ENCODE assay signal across 28 cellular contexts in the genomic region with DNA sequence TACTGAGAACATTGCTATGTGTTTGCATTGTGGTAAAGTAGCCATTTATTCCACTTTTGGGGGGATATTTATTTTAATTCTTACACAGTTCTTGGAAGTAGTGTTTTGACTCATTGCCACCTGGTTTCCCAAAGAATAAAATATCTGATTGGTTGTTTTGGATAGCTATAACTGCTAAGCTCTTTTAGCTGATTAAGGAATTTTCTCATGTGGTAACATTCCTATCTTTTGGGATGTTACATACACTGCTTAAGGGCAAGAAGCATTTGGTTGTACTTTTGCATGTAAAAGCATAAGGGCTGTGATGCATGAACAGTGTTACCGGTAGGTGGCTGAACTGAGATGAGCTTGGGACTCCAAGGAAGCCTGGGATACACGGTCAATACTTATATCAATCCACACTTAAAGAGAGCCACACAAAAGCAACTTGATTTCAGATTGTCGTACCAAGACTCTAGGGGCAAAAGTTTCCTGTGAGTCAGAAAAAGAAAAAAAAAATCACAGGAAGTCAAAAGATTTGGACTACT.
DNase-seq lines count a peak whose midpoint lies in the region; ATAC-seq and TF ChIP-seq lines count a peak whose summit lies in the region.
"Had no signal": no experiment of that assay in that cellular context is flagged by ENCODE, and none has a peak within 500 bp of the region (broad histone marks: within the 10 kb centered on the region; RNA-seq: fewer than 3 reads in every experiment).

No MANE protein-coding gene starts in this region.

- H3K4me3 ChIP-seq in AG04450 (ENCODE audit: low read depth, low read length): no peak overlapping the region
- H3K4me3 ChIP-seq in fibroblast of pulmonary artery (replicated peaks; ENCODE audit: low read depth, low read length): no peak overlapping the region
- H3K4me3 ChIP-seq: heart right ventricle, lower lobe of right lung, transverse colon had no signal

- CTCF ChIA-PET in AG04450 (lab: Charles Lee): interaction anchor here (0.8 kb wide), 2 partner anchors 10 to 450 kb away, joined by 3 read pairs; no protein-coding TSS in a partner anchor

- H3K4me3 Mint-ChIP-seq in natural killer cell: no peak overlapping the region
- H3K4me3 Mint-ChIP-seq: activated CD4-positive, alpha-beta T cell treated with anti-CD3 and anti-CD28 coated beads for 36 hours; B cell; nephron progenitor cell; stimulated activated memory B cell treated with anti-CD40 and anti-IgM and Interleukin-4, amounts not matched to agents 10 μg/mL and 1 μg/mL and 100 μg/mL, for 72 hours; T-helper 2 cell treated with Interferon-gamma antibody and Interleukin-4, amounts not matched to agents 5 μg/mL and 100 μg/mL, for 36 hours had no signal

- no peak for DNase-seq in AG04450 (ENCODE audit: low read depth, low spot score)
- DNase-seq in ELR (ENCODE audit: low read depth): peak; percentile 37
- peak; percentile 3 for DNase-seq in SK-MEL-5 (ENCODE audit: low read depth, low spot score)
- DNase-seq in fibroblast of pulmonary artery (ENCODE audit: low read depth): peak; percentile 8
- DNase-seq in head of caudate nucleus: no peak
- DNase-seq in DMS79 treated with DMSO at 0.1 percent for 48 hours (lab: John Stamatoyannopoulos, UW): no peak
- no peak for DNase-seq in natural killer cell
- DNase-seq: activated CD4-positive, alpha-beta T cell treated with anti-CD3 and anti-CD28 coated beads for 36 hours; activated CD8-positive, alpha-beta memory T cell treated with anti-CD3 and anti-CD28 coated beads for 24 hours; activated effector memory CD4-positive, alpha-beta T cell treated with Interleukin-2 at 50 U/mL for 16 hours; amygdala; GOT3; heart right ventricle; lower lobe of right lung; NCI-H1105; NCI-H187; NCI-H2171; nephron progenitor cell; OCI-M1; transverse colon had no signal

- POLR2A ChIA-PET in AG04450 (lab: Yijun Ruan, JAX): no interaction called here

- no peak overlapping the region for H3K27ac Mint-ChIP-seq in natural killer cell
- H3K27ac Mint-ChIP-seq: activated CD4-positive, alpha-beta T cell treated with anti-CD3 and anti-CD28 coated beads for 36 hours; activated naive CD4-positive, alpha-beta T cell treated with anti-CD3 and anti-CD28 coated beads, Interleukin-2, amount 50 U/mL, for 72 hours; B cell; nephron progenitor cell; stimulated activated memory B cell treated with anti-CD40 and anti-IgM and Interleukin-4, amounts not matched to agents 10 μg/mL and 1 μg/mL and 100 μg/mL, for 72 hours; T-helper 2 cell treated with Interferon-gamma antibody and Interleukin-4, amounts not matched to agents 5 μg/mL and 100 μg/mL, for 36 hours had no signal

- ATAC-seq in HG02588 (IDR thresholded peaks at IDR 0.05; ENCODE audit: unreplicated experiment) (no peak), natural killer cell (no peak)
- ATAC-seq: activated CD4-positive, alpha-beta T cell treated with anti-CD3 and anti-CD28 coated beads for 36 hours; activated naive CD4-positive, alpha-beta T cell treated with anti-CD3 and anti-CD28 coated beads, Interleukin-2, amount 50 U/mL, for 72 hours; foreskin keratinocyte; heart right ventricle; lower lobe of right lung; Right ventricle myocardium inferior; stimulated activated memory B cell treated with anti-CD40 and anti-IgM and Interleukin-4, amounts not matched to agents 10 μg/mL and 1 μg/mL and 100 μg/mL, for 72 hours had no signal

- H3K4me1 Mint-ChIP-seq in natural killer cell: no peaks in the 10 kb centered on the region
- H3K4me1 Mint-ChIP-seq: activated CD4-positive, alpha-beta T cell treated with anti-CD3 and anti-CD28 coated beads for 36 hours; B cell; nephron progenitor cell; stimulated activated memory B cell treated with anti-CD40 and anti-IgM and Interleukin-4, amounts not matched to agents 10 μg/mL and 1 μg/mL and 100 μg/mL, for 72 hours had no signal

- in situ Hi-C loops in SK-MEL-5 (cut with HindIII; ENCODE audit: low pct_unique_long_range_greater_than_20kb, low sequenced_read_pairs): no loop called here

- no peaks in the 10 kb centered on the region for H3K27me3 Mint-ChIP-seq in natural killer cell (ENCODE audit: low read depth in 2 of 2)
- H3K27me3 Mint-ChIP-seq: activated CD4-positive, alpha-beta T cell treated with anti-CD3 and anti-CD28 coated beads for 36 hours; B cell; stimulated activated memory B cell treated with anti-CD40 and anti-IgM and Interleukin-4, amounts not matched to agents 10 μg/mL and 1 μg/mL and 100 μg/mL, for 72 hours had no signal

- H3K27ac ChIP-seq in AG04450 (ENCODE audit: low read depth, low read length): no peak overlapping the region
- H3K27ac ChIP-seq: epithelial cell of prostate, foreskin keratinocyte, heart right ventricle, lower lobe of right lung, transverse colon had no signal

- H3K9me3 Mint-ChIP-seq in natural killer cell: peaks cover 7 to 11% of the 10 kb centered on the region in 2 donors
- H3K9me3 Mint-ChIP-seq: nephron progenitor cell; stimulated activated memory B cell treated with anti-CD40 and anti-IgM and Interleukin-4, amounts not matched to agents 10 μg/mL and 1 μg/mL and 100 μg/mL, for 72 hours had no signal

- no peaks in the 10 kb centered on the region for H3K36me3 Mint-ChIP-seq in natural killer cell
- H3K36me3 Mint-ChIP-seq: activated naive CD4-positive, alpha-beta T cell treated with anti-CD3 and anti-CD28 coated beads, Interleukin-2, amount 50 U/mL, for 72 hours; stimulated activated memory B cell treated with anti-CD40 and anti-IgM and Interleukin-4, amounts not matched to agents 10 μg/mL and 1 μg/mL and 100 μg/mL, for 72 hours had no signal

- no peaks in the 10 kb centered on the region for H3K9me3 ChIP-seq in AG04450 (ENCODE audit: control insufficient read depth, insufficient read depth, low read length)
- H3K9me3 ChIP-seq: heart right ventricle, lower lobe of right lung, transverse colon had no signal

- H3K27me3 ChIP-seq in AG04450 (ENCODE audit: control insufficient read depth, insufficient read depth, low read length): no peaks in the 10 kb centered on the region
- H3K27me3 ChIP-seq: foreskin keratinocyte, heart right ventricle, transverse colon had no signal

- intact Hi-C loops in head of caudate nucleus (cut with DNase I) (no loop called here), natural killer cell (cut with micrococcal nuclease) (no loop called here)

- TF ChIP-seq CTCF in AG04450 (IDR thresholded peaks at IDR 0.05; ENCODE audit: low read depth, low read length): peak; percentile 18; the same call in 1 of the 2 replicates
- TF ChIP-seq CTCF in fibroblast of pulmonary artery (IDR thresholded peaks at IDR 0.05; ENCODE audit: low read length, missing control alignments): peak; percentile 4
- no peak for TF ChIP-seq CTCF in natural killer cell (IDR thresholded peaks at IDR 0.05)

Comparison
In these comparisons a context has a peak if more than half of its experiments do, and no peak if none do; other contexts are left out.
1. DNase-seq: peak in ELR (single experiment), SK-MEL-5 (single experiment) and fibroblast of pulmonary artery (single experiment); none in AG04450 (single experiment), head of caudate nucleus (0 of 42), DMS79 treated with DMSO at 0.1 percent for 48 hours (single experiment) and natural killer cell (single experiment).